Comparison of ENCODE assay signal across 9 cellular contexts in the genomic region with DNA sequence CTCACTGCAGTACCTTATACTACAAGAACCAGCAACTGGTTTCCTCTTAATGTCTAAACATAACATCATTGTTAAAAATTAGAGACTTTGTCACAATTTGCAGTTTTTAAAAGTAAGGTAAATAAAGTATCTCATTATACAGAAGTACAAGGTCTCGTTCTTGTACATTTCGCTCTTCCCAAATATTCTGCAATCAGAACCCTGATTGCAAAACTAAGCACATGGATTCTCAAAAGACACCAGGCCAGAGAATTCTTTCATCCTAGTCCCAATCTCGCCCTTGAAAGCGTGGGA. TPM values are rescaled to one million over a fixed set of nuclear protein-coding genes. Genes with fewer than 3 reads are reported as not detected.
DNase-seq lines count a peak whose midpoint lies in the region; ATAC-seq and TF ChIP-seq lines count a peak whose summit lies in the region.
"Had no signal": no experiment of that assay in that cellular context is flagged by ENCODE, and none has a peak within 500 bp of the region (broad histone marks: within the 10 kb centered on the region; RNA-seq: fewer than 3 reads in every experiment).

No MANE protein-coding gene starts in this region.

- H3K27me3 ChIP-seq in cardiac muscle cell (no peaks in the 10 kb centered on the region), breast epithelium (no peaks in the 10 kb centered on the region), mesendoderm (ENCODE audit: insufficient read depth, low read length, poor library complexity) (no peaks in the 10 kb centered on the region), upper lobe of right lung (no peaks in the 10 kb centered on the region)

- no peak overlapping the region for H2BK120ac ChIP-seq in mesendoderm (ENCODE audit: low read depth, low read length)

- H3K36me3 ChIP-seq in cardiac muscle cell (no peaks in the 10 kb centered on the region), breast epithelium (no peaks in the 10 kb centered on the region), mesendoderm (ENCODE audit: control insufficient read depth, insufficient read depth, low read length) (no peaks in the 10 kb centered on the region), upper lobe of right lung (no peaks in the 10 kb centered on the region)

- peak overlapping the region; percentile 31 for H3K27ac ChIP-seq in cardiac muscle cell
- H3K27ac ChIP-seq in breast epithelium = peak overlapping the region; percentile 90 to 98
- H3K27ac ChIP-seq in mesendoderm (ENCODE audit: low read depth, low read length) = peak overlapping the region; percentile 61
- H3K27ac ChIP-seq in upper lobe of right lung = peak overlapping the region; percentile 89

- peak overlapping the region; percentile 98 for H3K18ac ChIP-seq in mesendoderm (ENCODE audit: low read length)

- no peak overlapping the region for H2BK5ac ChIP-seq in mesendoderm (ENCODE audit: low read length)

- intact Hi-C loops in cardiac septum (cut with DNase I) (no loop called here), breast epithelium (cut with DNase I; ENCODE audit: low total_unique reads) (no loop called here), upper lobe of right lung (cut with DNase I) (no loop called here)

- WGBS in mesendoderm (ENCODE audit: extremely low coverage, insufficient coverage, low lambda C conversion rate) = no CpG with 5 or more reads among the region's 4 CpGs

- H3K4me3 ChIP-seq in cardiac muscle cell = peak overlapping the region; percentile 35
- H3K4me3 ChIP-seq in breast epithelium = peak overlapping the region; percentile 66 to 93 (median 78)
- H3K4me3 ChIP-seq in mesendoderm (ENCODE audit: low read length) = peak overlapping the region; percentile 32
- peak overlapping the region; percentile 62 for H3K4me3 ChIP-seq in upper lobe of right lung

- H3K4me1 ChIP-seq in cardiac muscle cell (ENCODE audit: low read depth) (peaks cover 6% of the 10 kb centered on the region), breast epithelium (peaks cover 0 to 7% of the 10 kb centered on the region in 2 donors), mesendoderm (ENCODE audit: control insufficient read depth, low read depth, low read length) (no peaks in the 10 kb centered on the region), upper lobe of right lung (peaks cover 7% of the 10 kb centered on the region)

- DNase-seq in cardiac muscle cell (ENCODE audit: low read depth in 1 of 2, low spot score in 1 of 2) (no peak), cardiac septum (ENCODE audit: low spot score) (no peak), breast epithelium (ENCODE audit: low spot score in 2 of 2) (no peak), mesendoderm (no peak), upper lobe of right lung (no peak), HK-2 (ENCODE audit: unreplicated experiment) (no peak)
- DNase-seq: SHP77 had no signal

- no peak for ATAC-seq in upper lobe of right lung
- no peak for ATAC-seq in HG02970 (IDR thresholded peaks at IDR 0.05; ENCODE audit: low FRiP score, unreplicated experiment)
- no peak for ATAC-seq in HG02938 (IDR thresholded peaks at IDR 0.05; ENCODE audit: unreplicated experiment)

- no peak overlapping the region for H3K23ac ChIP-seq in mesendoderm (ENCODE audit: low read length)

- H4K8ac ChIP-seq in mesendoderm (ENCODE audit: low read depth, low read length) = no peak overlapping the region

- H3K9me3 ChIP-seq in cardiac muscle cell (ENCODE audit: low read depth) = no peaks in the 10 kb centered on the region
- no peaks in the 10 kb centered on the region for H3K9me3 ChIP-seq in breast epithelium
- no peaks in the 10 kb centered on the region for H3K9me3 ChIP-seq in upper lobe of right lung

- peak overlapping the region; percentile 86 for H3K56ac ChIP-seq in mesendoderm (ENCODE audit: low read length)

- H3K79me1 ChIP-seq in mesendoderm (ENCODE audit: low read length) = no peaks in the 10 kb centered on the region

- H3K4ac ChIP-seq in mesendoderm (ENCODE audit: low read depth, low read length) = peak overlapping the region; percentile 26

- H2BK15ac ChIP-seq in mesendoderm (replicated peaks; ENCODE audit: low read depth) = no peak overlapping the region

- TF ChIP-seq CTCF in cardiac muscle cell (IDR thresholded peaks at IDR 0.05; ENCODE audit: low read depth, low read length) (no peak), breast epithelium (IDR thresholded peaks at IDR 0.05) (no peak), upper lobe of right lung (IDR thresholded peaks at IDR 0.05) (no peak)

- H3K79me2 ChIP-seq in mesendoderm (ENCODE audit: control insufficient read depth, insufficient read depth, low read length) = no peaks in the 10 kb centered on the region

- H2AK5ac ChIP-seq in mesendoderm (ENCODE audit: low read length) = no peak overlapping the region

- H4K5ac ChIP-seq in mesendoderm (ENCODE audit: low read length) = no peak overlapping the region

- H3K4me2 ChIP-seq in mesendoderm (ENCODE audit: low read length) = peak overlapping the region; percentile 59

- H3K9ac ChIP-seq in mesendoderm (ENCODE audit: low read length) = peak overlapping the region; percentile 74

- TF ChIP-seq POLR2A in breast epithelium (IDR thresholded peaks at IDR 0.05) = no peak

RNA-seq across cellular contexts. Expression of a gene that starts 0.4 kb away (rescaled TPM):
- total RNA-seq in cardiac muscle cell (6.8 and 11.9 TPM in 2 replicates), cardiac septum (10.9 TPM), breast epithelium (10 to 100 TPM; 13.0 to 15.7 (median 14.4) TPM), upper lobe of right lung (11.1 TPM)
- 9.1 and 14.3 TPM in 2 replicates for polyA plus RNA-seq in cardiac muscle cell
- 10.4 TPM for polyA plus RNA-seq in mesendoderm (2013, experiment 1 of 2)
- 11.5 TPM for polyA plus RNA-seq in mesendoderm (2013, experiment 2 of 2)

Comparison
In these comparisons a context has a peak if more than half of its experiments do, and no peak if none do; other contexts are left out.
1. H3K27ac ChIP-seq: peak in every context shown above with its lines; median percentile 94 in breast epithelium; 89 in upper lobe of right lung; 61 in mesendoderm; 31 in cardiac muscle cell.